In the genomic region with DNA sequence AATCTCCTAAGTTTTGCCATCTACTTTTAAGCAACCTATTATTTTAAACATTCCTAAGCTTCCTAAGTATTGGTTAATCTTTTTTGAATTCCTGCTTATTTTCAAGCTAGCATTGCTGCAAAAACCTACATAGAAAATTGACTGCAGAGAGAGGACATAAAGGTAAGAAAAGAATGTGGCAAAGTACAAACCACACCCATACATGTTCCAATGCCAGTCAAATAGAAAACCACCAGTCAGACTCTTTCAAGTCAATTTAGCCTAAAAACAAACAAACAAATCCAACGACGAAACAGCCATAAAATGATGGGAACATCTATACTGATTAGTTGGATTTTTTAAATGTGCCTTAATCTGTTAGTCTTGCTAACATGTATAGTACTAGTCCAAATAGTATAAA, we compare ENCODE assay signal across 33 cellular contexts.
"Had no signal": no experiment of that assay in that cellular context is flagged by ENCODE, and none has a peak within 500 bp of the region (broad histone marks: within the 10 kb centered on the region; RNA-seq: fewer than 3 reads in every experiment).

No MANE protein-coding gene starts in this region.

- H3K27ac ChIP-seq: adrenal gland, body of pancreas, brain microvascular endothelial cell, breast epithelium, VCaP had no signal

- ATAC-seq: activated CD8-positive, alpha-beta T cell treated with anti-CD3 and anti-CD28 coated beads for 36 hours; activated naive CD4-positive, alpha-beta T cell treated with anti-CD3 and anti-CD28 coated beads, Interleukin-2, amount 50 U/mL, for 72 hours; activated T-cell treated with anti-CD3 and anti-CD28 coated beads, Interleukin-2, amount 50 U/mL, for 4 hours; activated T-cell treated with anti-CD3 and anti-CD28 coated beads, Interleukin-2, amount 50 U/mL, for 72 hours; activated T-helper 17 cell treated with anti-CD3 and anti-CD28 coated beads, Interleukin-2, amount 50 U/mL, for 72 hours; body of pancreas had no signal

- H3K9me3 ChIP-seq: adrenal gland, body of pancreas, breast epithelium had no signal

- H3K36me3 ChIP-seq: adrenal gland, brain microvascular endothelial cell, breast epithelium had no signal

- DNase-seq: activated B cell treated with CpG ODN at 0.5 μM for 24 hours; activated CD4-positive, alpha-beta memory T cell treated with anti-CD3 and anti-CD28 coated beads for 36 hours; activated CD4-positive, alpha-beta T cell treated with anti-CD3 and anti-CD28 coated beads for 4 hours; activated CD4-positive, alpha-beta T cell treated with anti-CD3 and anti-CD28 coated beads, Interleukin-2, amount 10 ng/mL, durations not matched to agents 24 days and 14 days; activated CD4-positive, alpha-beta T cell treated with anti-CD3 and anti-CD28 coated beads, Interleukin-2, amount 50 U/mL, for 1 hour; activated CD4-positive, alpha-beta T cell treated with anti-CD3 and anti-CD28 coated beads, Interleukin-2, amount 50 U/mL, for 4 hours; activated CD4-positive, CD25-positive, alpha-beta regulatory T cell treated with anti-CD3 and anti-CD28 coated beads, Interleukin-2, amount 50 U/mL, for 72 hours; activated CD8-positive, alpha-beta memory T cell treated with anti-CD3 and anti-CD28 coated beads, Interleukin-2, amount 50 U/mL, for 4 hours; activated CD8-positive, alpha-beta T cell treated with anti-CD3 and anti-CD28 coated beads for 36 hours; activated effector memory CD4-positive, alpha-beta T cell treated with anti-CD3 and anti-CD28 coated beads, Interleukin-2, amount 50 U/mL, for 16 hours; activated gamma-delta T cell treated with Interleukin-2 at 50 U/mL for 16 hours; activated naive CD4-positive, alpha-beta T cell; activated naive CD4-positive, alpha-beta T cell treated with anti-CD3 and anti-CD28 coated beads for 36 hours; activated naive CD4-positive, alpha-beta T cell treated with anti-CD3 and anti-CD28 coated beads, Interleukin-2, amount 50 U/mL, for 16 hours; activated naive CD8-positive, alpha-beta T cell treated with anti-CD3 and anti-CD28 coated beads for 36 hours; activated T-cell treated with anti-CD3 and anti-CD28 coated beads for 4 hours; activated T-cell treated with anti-CD3 and anti-CD28 coated beads, Interleukin-2, amount 50 U/mL, for 1 hour; activated T-cell treated with anti-CD3 and anti-CD28 coated beads, Interleukin-2, amount 50 U/mL, for 4 hours; activated T-cell treated with anti-CD3 and anti-CD28 coated beads, Interleukin-2, amount 50 U/mL, for 72 hours; adrenal gland; amniotic stem cell; aorta; body of pancreas; brain microvascular endothelial cell; central memory CD4-positive, alpha-beta T cell; T-helper 2 cell; T-helper 9 cell had no signal

- FAIRE-seq: astrocyte, TTC549 had no signal

- H3K4me1 ChIP-seq: adrenal gland, body of pancreas, breast epithelium had no signal

- H3K4me3 ChIP-seq: adrenal gland, body of pancreas, breast epithelium had no signal

- H3K27me3 ChIP-seq: adrenal gland, body of pancreas, brain microvascular endothelial cell, breast epithelium had no signal
